17 cellular contexts compared by ENCODE assay signal in the genomic region with DNA sequence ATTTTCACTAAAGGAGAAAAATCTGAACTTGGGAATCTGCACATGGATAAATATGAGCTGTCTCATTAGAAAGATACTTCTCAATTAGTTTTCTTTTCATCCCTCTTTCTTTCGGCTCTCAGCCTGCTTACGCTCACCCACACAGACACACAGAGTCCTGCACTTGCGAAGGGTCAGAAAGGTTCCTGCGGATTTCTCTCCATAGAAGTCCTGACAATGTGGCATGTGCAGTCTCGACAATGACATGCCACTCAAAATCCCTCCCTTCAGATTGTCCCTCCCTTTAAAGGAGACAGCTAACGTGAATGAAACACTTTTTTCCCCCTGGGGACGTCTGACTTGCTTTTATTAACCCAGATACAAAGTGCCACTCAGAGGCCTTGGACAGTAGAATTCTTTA.
"Had no signal": no experiment of that assay in that cellular context is flagged by ENCODE, and none has a peak within 500 bp of the region (broad histone marks: within the 10 kb centered on the region; RNA-seq: fewer than 3 reads in every experiment).

No MANE protein-coding gene starts in this region.

- H3K27me3 ChIP-seq: adrenal gland, esophagus squamous epithelium, right lobe of liver had no signal

- H3K27ac ChIP-seq: adrenal gland, right lobe of liver, WERI-Rb-1 had no signal

- H3K9me3 Mint-ChIP-seq: activated CD4-positive, alpha-beta memory T cell treated with anti-CD3 and anti-CD28 coated beads for 36 hours; activated naive CD4-positive, alpha-beta T cell treated with anti-CD3 and anti-CD28 coated beads, Interleukin-2, amount 50 U/mL, for 24 hours; activated T-cell treated with anti-CD3 and anti-CD28 coated beads, Interleukin-2, amount 50 U/mL, for 24 hours; stimulated activated naive CD8-positive, alpha-beta T cell treated with anti-CD3 and anti-CD28 coated beads, Interleukin-15, amount 100 ng/mL, for 72 hours; T-helper 1 cell treated with Interleukin-12 subunit alpha and Interleukin-12 subunit beta and Interleukin-4 antibody, amounts not matched to agents 30 μg/mL and 1 μg/mL, for 36 hours had no signal

- H3K27me3 Mint-ChIP-seq: activated CD4-positive, alpha-beta memory T cell treated with anti-CD3 and anti-CD28 coated beads for 36 hours; activated CD8-positive, alpha-beta memory T cell treated with anti-CD3 and anti-CD28 coated beads, Interleukin-2, amount 10 ng/mL, durations not matched to agents 7 days and 5 days; activated naive CD4-positive, alpha-beta T cell treated with anti-CD3 and anti-CD28 coated beads, Interleukin-2, amount 50 U/mL, for 24 hours; activated T-cell treated with anti-CD3 and anti-CD28 coated beads, Interleukin-2, amount 50 U/mL, for 24 hours; stimulated activated naive CD8-positive, alpha-beta T cell treated with anti-CD3 and anti-CD28 coated beads, Interleukin-15, amount 100 ng/mL, for 72 hours had no signal

- H3K4me1 Mint-ChIP-seq: activated CD4-positive, alpha-beta T cell treated with anti-CD3 and anti-CD28 coated beads for 36 hours; activated CD8-positive, alpha-beta memory T cell treated with anti-CD3 and anti-CD28 coated beads, Interleukin-2, amount 10 ng/mL, durations not matched to agents 7 days and 5 days; activated naive CD4-positive, alpha-beta T cell treated with anti-CD3 and anti-CD28 coated beads, Interleukin-2, amount 50 U/mL, for 24 hours; stimulated activated naive CD8-positive, alpha-beta T cell treated with anti-CD3 and anti-CD28 coated beads, Interleukin-15, amount 100 ng/mL, for 72 hours had no signal

- H3K27ac Mint-ChIP-seq: activated CD4-positive, alpha-beta memory T cell treated with anti-CD3 and anti-CD28 coated beads for 36 hours; activated CD4-positive, alpha-beta T cell treated with anti-CD3 and anti-CD28 coated beads for 36 hours; activated CD8-positive, alpha-beta memory T cell treated with anti-CD3 and anti-CD28 coated beads, Interleukin-2, amount 10 ng/mL, durations not matched to agents 7 days and 5 days; activated naive CD4-positive, alpha-beta T cell treated with anti-CD3 and anti-CD28 coated beads, Interleukin-2, amount 50 U/mL, for 24 hours; activated T-cell treated with anti-CD3 and anti-CD28 coated beads, Interleukin-2, amount 50 U/mL, for 24 hours; stimulated activated naive CD8-positive, alpha-beta T cell treated with anti-CD3 and anti-CD28 coated beads, Interleukin-15, amount 100 ng/mL, for 72 hours; T-helper 1 cell treated with Interleukin-12 subunit alpha and Interleukin-12 subunit beta and Interleukin-4 antibody, amounts not matched to agents 30 μg/mL and 1 μg/mL, for 36 hours had no signal

- H3K4me3 Mint-ChIP-seq: activated CD4-positive, alpha-beta memory T cell treated with anti-CD3 and anti-CD28 coated beads for 36 hours; activated CD4-positive, alpha-beta T cell treated with anti-CD3 and anti-CD28 coated beads for 36 hours; activated CD8-positive, alpha-beta memory T cell treated with anti-CD3 and anti-CD28 coated beads, Interleukin-2, amount 10 ng/mL, durations not matched to agents 7 days and 5 days; activated naive CD4-positive, alpha-beta T cell treated with anti-CD3 and anti-CD28 coated beads, Interleukin-2, amount 50 U/mL, for 24 hours; activated T-cell treated with anti-CD3 and anti-CD28 coated beads, Interleukin-2, amount 50 U/mL, for 24 hours; stimulated activated naive CD8-positive, alpha-beta T cell treated with anti-CD3 and anti-CD28 coated beads, Interleukin-15, amount 100 ng/mL, for 72 hours; T-helper 1 cell treated with Interleukin-12 subunit alpha and Interleukin-12 subunit beta and Interleukin-4 antibody, amounts not matched to agents 30 μg/mL and 1 μg/mL, for 36 hours had no signal

- ATAC-seq: activated CD4-positive, alpha-beta T cell treated with anti-CD3 and anti-CD28 coated beads for 36 hours; activated CD8-positive, alpha-beta memory T cell treated with anti-CD3 and anti-CD28 coated beads, Interleukin-2, amount 10 ng/mL, durations not matched to agents 7 days and 5 days; right lobe of liver; stimulated activated naive CD8-positive, alpha-beta T cell treated with anti-CD3 and anti-CD28 coated beads, Interleukin-15, amount 100 ng/mL, for 72 hours had no signal

- H3K36me3 Mint-ChIP-seq: activated CD4-positive, alpha-beta memory T cell treated with anti-CD3 and anti-CD28 coated beads for 36 hours; activated CD8-positive, alpha-beta memory T cell treated with anti-CD3 and anti-CD28 coated beads, Interleukin-2, amount 10 ng/mL, durations not matched to agents 7 days and 5 days; activated naive CD4-positive, alpha-beta T cell treated with anti-CD3 and anti-CD28 coated beads, Interleukin-2, amount 50 U/mL, for 24 hours had no signal

- H3K4me3 ChIP-seq: adrenal gland, esophagus squamous epithelium, lung, right lobe of liver had no signal

- H3K9me3 ChIP-seq: adrenal gland, esophagus squamous epithelium, right lobe of liver had no signal

- H3K4me1 ChIP-seq: adrenal gland, esophagus squamous epithelium, right lobe of liver had no signal

- H3K36me3 ChIP-seq: adrenal gland, esophagus squamous epithelium, right lobe of liver, WERI-Rb-1 had no signal

- DNase-seq: activated CD4-positive, alpha-beta memory T cell treated with anti-CD3 and anti-CD28 coated beads for 36 hours; activated CD4-positive, alpha-beta T cell treated with anti-CD3 and anti-CD28 coated beads for 36 hours; activated CD8-positive, alpha-beta memory T cell treated with anti-CD3 and anti-CD28 coated beads, Interleukin-2, amount 10 ng/mL, durations not matched to agents 7 days and 5 days; activated effector memory CD4-positive, alpha-beta T cell treated with Interleukin-2 at 50 U/mL for 16 hours; activated T-cell treated with anti-CD3 and anti-CD28 coated beads, Interleukin-2, amount 50 U/mL, for 24 hours; adrenal gland; caudate nucleus; esophagus squamous epithelium; hippocampal formation; kidney glomerular epithelial cell; occipital lobe; right lobe of liver; stimulated activated naive CD8-positive, alpha-beta T cell treated with anti-CD3 and anti-CD28 coated beads, Interleukin-15, amount 100 ng/mL, for 72 hours; WERI-Rb-1 had no signal
